Comparison of ENCODE assay signal across 13 cellular contexts in the genomic region with DNA sequence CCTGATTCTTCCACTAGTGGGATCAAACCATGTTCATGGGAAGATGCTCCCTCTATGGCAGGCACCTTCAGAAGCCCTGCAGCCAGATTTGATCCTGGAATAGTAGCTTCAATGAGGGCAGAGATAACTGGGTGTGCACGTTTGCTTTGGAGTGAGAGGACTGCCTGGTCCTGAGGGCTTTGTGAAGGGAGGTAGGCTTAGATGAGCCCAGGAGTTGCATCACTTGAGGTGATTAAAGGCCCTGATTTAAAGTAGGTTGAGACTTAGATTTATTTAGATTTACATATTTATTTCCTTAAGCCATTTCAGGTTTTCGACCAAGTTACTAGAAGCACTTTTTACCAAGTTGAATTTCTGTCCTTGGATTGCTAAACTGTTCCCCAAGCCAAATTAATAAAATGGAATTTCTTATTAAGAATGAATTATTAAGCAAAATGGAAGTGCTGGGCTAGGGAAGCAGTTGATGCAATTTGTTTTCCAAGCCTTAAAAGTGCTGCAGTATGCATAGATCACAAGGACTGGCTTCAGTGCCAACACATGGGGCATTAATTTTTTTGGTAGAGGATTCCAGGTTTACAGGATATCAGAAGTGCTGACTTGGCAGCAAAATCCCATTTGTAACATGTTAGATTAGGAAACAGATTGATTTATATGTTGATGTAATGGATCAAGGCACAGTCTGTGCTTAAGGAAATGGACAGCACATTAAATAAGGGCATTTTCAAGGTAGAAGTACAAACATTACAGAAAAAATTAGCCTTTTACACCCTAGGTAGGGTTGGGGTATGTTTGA. TPM values are rescaled to one million over a fixed set of nuclear protein-coding genes. Genes with fewer than 3 reads are reported as not detected.
DNase-seq lines count a peak whose midpoint lies in the region; ATAC-seq, FAIRE-seq and TF ChIP-seq lines count a peak whose summit lies in the region.
"Had no signal": no experiment of that assay in that cellular context is flagged by ENCODE, and none has a peak within 500 bp of the region (broad histone marks: within the 10 kb centered on the region; RNA-seq: fewer than 3 reads in every experiment).

No MANE protein-coding gene starts in this region.

- H3K27ac Mint-ChIP-seq in MCF 10A (ENCODE audit: low read depth, unreplicated experiment), result peak overlapping the region; percentile 65
- H3K27ac Mint-ChIP-seq in astrocyte (ENCODE audit: unreplicated experiment), result peak overlapping the region; percentile 19
- H3K27ac Mint-ChIP-seq: activated naive CD4-positive, alpha-beta T cell treated with anti-CD3 and anti-CD28 coated beads, Interleukin-2, amount 10 ng/mL, durations not matched to agents 7 days and 5 days had no signal

- intact Hi-C loops in MCF 10A (cut with micrococcal nuclease) (no loop called here), mammary epithelial cell (cut with micrococcal nuclease) (no loop called here), vagina (cut with DNase I) (no loop called here)

- dilution Hi-C loops in mammary epithelial cell (cut with HindIII; ENCODE audit: low sequenced_read_pairs), result no loop called here

- H3K9me3 ChIP-seq in mammary epithelial cell (replicated peaks; ENCODE audit: insufficient read depth, low read length), result no peaks in the 10 kb centered on the region
- no peaks in the 10 kb centered on the region for H3K9me3 ChIP-seq in astrocyte (ENCODE audit: insufficient read depth, low read depth, low read length)
- no peaks in the 10 kb centered on the region for H3K9me3 ChIP-seq in vagina
- H3K9me3 ChIP-seq: colonic mucosa had no signal

- H3K79me2 ChIP-seq in mammary epithelial cell (ENCODE audit: insufficient read depth, low read length) (peaks cover 95% of the 10 kb centered on the region), astrocyte (ENCODE audit: insufficient read depth, low read length) (peaks cover 56% of the 10 kb centered on the region)

- no peak overlapping the region for H3K4me3 ChIP-seq in mammary epithelial cell (replicated peaks in 1 of 3; ENCODE audit: insufficient read depth in 1 of 3, low read depth in 2 of 3, low read length in 3 of 3)
- no peak overlapping the region for H3K4me3 ChIP-seq in astrocyte (ENCODE audit: insufficient read depth, low read depth, low read length)
- no peak overlapping the region for H3K4me3 ChIP-seq in vagina
- H3K4me3 ChIP-seq: colonic mucosa had no signal

- peak; percentile 62 for ATAC-seq in left lobe of liver

- H3K4me1 ChIP-seq in mammary epithelial cell (ENCODE audit: insufficient read depth, low read length) (peaks cover 13% of the 10 kb centered on the region), astrocyte (ENCODE audit: insufficient read depth, low read length) (peaks cover 17% of the 10 kb centered on the region), vagina (peaks cover 49% of the 10 kb centered on the region)
- H3K4me1 ChIP-seq: colonic mucosa had no signal

- TF ChIP-seq POLR2A in vagina (IDR thresholded peaks at IDR 0.05) (no peak), GM12892 (IDR thresholded peaks at IDR 0.05; ENCODE audit: low read depth, low read length) (no peak)

- BruUV-seq in MCF 10A (replicated peaks; lab: Mats Ljungman, UMichigan) (no TSS peak), mammary epithelial cell (replicated peaks; lab: Mats Ljungman, UMichigan) (no TSS peak)

- H3K27me3 ChIP-seq in mammary epithelial cell (ENCODE audit: insufficient read depth, low read length) (no peaks in the 10 kb centered on the region), astrocyte (ENCODE audit: insufficient read depth, low read length) (peaks cover 41% of the 10 kb centered on the region), vagina (no peaks in the 10 kb centered on the region)
- H3K27me3 ChIP-seq: colonic mucosa had no signal

- H2AFZ ChIP-seq in mammary epithelial cell (ENCODE audit: low read depth, low read length) (no peak overlapping the region), astrocyte (ENCODE audit: low read depth, low read length) (no peak overlapping the region)

- H3K4me1 Mint-ChIP-seq in MCF 10A (ENCODE audit: insufficient read depth, unreplicated experiment) (peaks cover 34% of the 10 kb centered on the region), astrocyte (ENCODE audit: low read depth, unreplicated experiment) (peaks cover 67% of the 10 kb centered on the region)
- H3K4me1 Mint-ChIP-seq: activated naive CD4-positive, alpha-beta T cell treated with anti-CD3 and anti-CD28 coated beads, Interleukin-2, amount 10 ng/mL, durations not matched to agents 7 days and 5 days had no signal

- H3K36me3 Mint-ChIP-seq in MCF 10A (ENCODE audit: insufficient read depth, unreplicated experiment) (peaks cover 11% of the 10 kb centered on the region), astrocyte (ENCODE audit: low read depth, unreplicated experiment) (peaks cover 12% of the 10 kb centered on the region)
- H3K36me3 Mint-ChIP-seq: natural killer cell had no signal

- WGBS in mammary epithelial cell (ENCODE audit: low coverage, missing lambda C conversion rate), result 40% methylated on average over 2 of the region's 2 CpGs

- in situ Hi-C loops in mammary epithelial cell (cut with MboI; ENCODE audit: low sequenced_read_pairs in 2 of 2), result no loop called here

- H3K4me3 Mint-ChIP-seq in MCF 10A (ENCODE audit: unreplicated experiment) (peak overlapping the region; percentile 43), astrocyte (ENCODE audit: unreplicated experiment) (no peak overlapping the region)
- H3K4me3 Mint-ChIP-seq: activated naive CD4-positive, alpha-beta T cell treated with anti-CD3 and anti-CD28 coated beads, Interleukin-2, amount 10 ng/mL, durations not matched to agents 7 days and 5 days; natural killer cell had no signal

- H3K27ac ChIP-seq in mammary epithelial cell (ENCODE audit: insufficient read depth, low read depth, low read length) (no peak overlapping the region), astrocyte (ENCODE audit: low read depth, low read length) (no peak overlapping the region), vagina (peak overlapping the region; percentile 41)
- H3K27ac ChIP-seq: colonic mucosa had no signal

- H4K20me1 ChIP-seq in mammary epithelial cell (ENCODE audit: insufficient read depth, low read length), result no peaks in the 10 kb centered on the region
- peaks cover 96% of the 10 kb centered on the region for H4K20me1 ChIP-seq in astrocyte (ENCODE audit: insufficient read depth, low read length)

- DNase-seq in MCF 10A (ENCODE audit: unreplicated experiment) (peak; percentile 17), mammary epithelial cell (no peak), astrocyte (ENCODE audit: low read depth) (no peak), left lobe of liver (ENCODE audit: low spot score) (no peak), vagina (ENCODE audit: extremely low spot score in 2 of 2) (no peak), foreskin melanocyte (no peak), GM12892 (ENCODE audit: insufficient read length) (no peak), mucosa of gallbladder (ENCODE audit: low spot score) (no peak)
- DNase-seq: activated naive CD4-positive, alpha-beta T cell treated with anti-CD3 and anti-CD28 coated beads, Interleukin-2, amount 10 ng/mL, durations not matched to agents 7 days and 5 days; colonic mucosa; DMS153; natural killer cell; small intestine had no signal

- no peak for TF ChIP-seq CTCF in MCF 10A (IDR thresholded peaks at IDR 0.05; ENCODE audit: unreplicated experiment)
- no peak for TF ChIP-seq CTCF in mammary epithelial cell (conservative IDR thresholded peaks at IDR 0.05 in 1 of 2, IDR thresholded peaks at IDR 0.05 in 1 of 2; ENCODE audit: extremely low read depth in 1 of 2, insufficient read depth in 1 of 2, low read depth in 1 of 2, low read length in 2 of 2)
- no peak for TF ChIP-seq CTCF in astrocyte (IDR thresholded peaks at IDR 0.05; ENCODE audit: insufficient read depth, low read depth, low read length)
- TF ChIP-seq CTCF in vagina (IDR thresholded peaks at IDR 0.05), result no peak

- H3K9ac ChIP-seq in mammary epithelial cell (ENCODE audit: insufficient read depth, low read length), result no peak overlapping the region
- no peak overlapping the region for H3K9ac ChIP-seq in astrocyte (ENCODE audit: low read length)

- H3K4me2 ChIP-seq in mammary epithelial cell (ENCODE audit: insufficient read depth, low read depth, low read length), result no peak overlapping the region
- peak overlapping the region; percentile 60 for H3K4me2 ChIP-seq in astrocyte (ENCODE audit: low read length)

- POLR2A ChIA-PET in MCF 10A (lab: Yijun Ruan, JAX), result interaction anchor here (0.7 to 6.5 kb wide), 11 partner anchors 13 to 240 kb away, joined by 3 to 69 read pairs (median 6); a partner anchor contains a TSS

- FAIRE-seq in astrocyte (lab: Jason Lieb, UNC), result no peak
- FAIRE-seq in GM12892 (lab: Jason Lieb, UNC), result no peak
- FAIRE-seq: small intestine had no signal

- H3K36me3 ChIP-seq in mammary epithelial cell (ENCODE audit: insufficient read depth, low read length) (peaks cover 2% of the 10 kb centered on the region), astrocyte (ENCODE audit: insufficient read depth, low read length) (no peaks in the 10 kb centered on the region), vagina (no peaks in the 10 kb centered on the region)
- H3K36me3 ChIP-seq: colonic mucosa had no signal

- no peaks in the 10 kb centered on the region for H3K27me3 Mint-ChIP-seq in MCF 10A (ENCODE audit: insufficient read depth, unreplicated experiment)
- H3K27me3 Mint-ChIP-seq in astrocyte (ENCODE audit: low read depth, unreplicated experiment), result no peaks in the 10 kb centered on the region

- H3K9me3 Mint-ChIP-seq in MCF 10A (ENCODE audit: unreplicated experiment), result no peaks in the 10 kb centered on the region
- H3K9me3 Mint-ChIP-seq in astrocyte (ENCODE audit: unreplicated experiment), result no peaks in the 10 kb centered on the region
- H3K9me3 Mint-ChIP-seq: natural killer cell had no signal

- CTCF ChIA-PET in MCF 10A (lab: Yijun Ruan, JAX) (interaction anchor here (0.6 to 1.5 kb wide), 2 partner anchors 13 to 44 kb away, joined by 3 to 5 read pairs; no protein-coding TSS in a partner anchor), mammary epithelial cell (lab: Charles Lee; ENCODE audit: low non-redundant PET) (interaction anchor here (0.9 kb wide), 1 partner anchor 99 kb away, joined by 4 read pairs; no protein-coding TSS in a partner anchor)

RNA-seq across cellular contexts. Expression of a gene that starts 33.0 kb away (rescaled TPM):
- total RNA-seq in MCF 10A (2022) (317 and 368 TPM in 2 replicates), mammary epithelial cell (100 to 1,000 TPM; 348 to 450 TPM), astrocyte (804 and 849 TPM in 2 replicates), left lobe of liver (214 TPM), vagina (234 TPM), mucosa of gallbladder (502 TPM)
- polyA plus RNA-seq in mammary epithelial cell, result 319 TPM
- 177 TPM for polyA minus RNA-seq in mammary epithelial cell
- polyA plus RNA-seq in GM12892 (2012; ENCODE audit: missing spikeins), result 10.4 TPM

RNA-seq across cellular contexts. Expression of a gene that starts 56.9 kb away (rescaled TPM):
- total RNA-seq in MCF 10A (2022) (24.8 and 27.2 TPM in 2 replicates), mammary epithelial cell (10 to 100 TPM; 83.9 to 87.0 TPM), astrocyte (1.4 and 4.2 TPM in 2 replicates), left lobe of liver (3.7 TPM), vagina (43.2 TPM), mucosa of gallbladder (193 TPM)
- 72.9 TPM for polyA plus RNA-seq in mammary epithelial cell
- polyA minus RNA-seq in mammary epithelial cell, result 59.8 TPM
- 0.34 TPM for polyA plus RNA-seq in GM12892 (2012; ENCODE audit: missing spikeins)
